In the genomic region with DNA sequence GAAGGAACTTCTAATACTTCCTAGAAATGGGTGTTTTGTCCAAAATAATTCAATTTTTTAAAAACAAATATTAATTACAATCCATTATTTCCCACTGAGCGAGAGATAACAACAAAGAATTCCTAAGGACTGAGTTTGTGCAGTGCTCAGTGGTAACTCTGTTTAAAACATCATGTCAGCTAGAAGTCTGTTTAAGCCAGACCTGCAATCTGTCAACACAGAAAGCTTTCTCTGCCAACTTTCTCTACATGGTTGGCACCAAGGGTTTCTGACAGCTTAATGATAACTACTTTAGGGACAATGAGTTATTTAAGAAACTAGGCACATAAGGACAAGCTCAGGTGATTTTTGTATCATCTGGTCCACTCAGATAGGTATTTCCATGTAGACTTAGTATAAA, we compare ENCODE assay signal across 16 cellular contexts.
DNase-seq lines count a peak whose midpoint lies in the region; ATAC-seq and TF ChIP-seq lines count a peak whose summit lies in the region.
"Had no signal": no experiment of that assay in that cellular context is flagged by ENCODE, and none has a peak within 500 bp of the region (broad histone marks: within the 10 kb centered on the region; RNA-seq: fewer than 3 reads in every experiment).

No MANE protein-coding gene starts in this region.

- intact Hi-C loops in Right ventricle myocardium inferior (cut with DNase I) (no loop called here), body of pancreas (cut with DNase I) (no loop called here), left cardiac atrium (cut with DNase I) (no loop called here), right lobe of liver (cut with DNase I) (no loop called here), posterior cingulate gyrus (cut with DNase I) (no loop called here)

- ATAC-seq in Right ventricle myocardium inferior: peak; percentile 87
- ATAC-seq in body of pancreas: peak; percentile 43
- ATAC-seq in left cardiac atrium: peak; percentile 86
- ATAC-seq in right lobe of liver: peak; percentile 36 to 88 (median 50)

- WGBS in body of pancreas, 2 donors: 18 to 19% methylated on average over 1 of the region's 1 CpG
- 31% methylated on average over 1 of the region's 1 CpG for WGBS in right lobe of liver (ENCODE audit: insufficient coverage, low coverage, low lambda C conversion rate, missing lambda C conversion rate)

- no peak for DNase-seq in Right ventricle myocardium inferior (ENCODE audit: missing footprints)
- DNase-seq in right atrium auricular region (ENCODE audit: low spot score): no peak
- peak in 1 of 4 donors; percentile 14 for DNase-seq in body of pancreas
- DNase-seq in left cardiac atrium: no peak
- no peak for DNase-seq in right lobe of liver
- no peak for DNase-seq in stimulated activated naive CD4-positive, alpha-beta T cell treated with Interleukin-2 at 50 U/mL for 16 hours (lab: John Stamatoyannopoulos, UW)
- no peak for DNase-seq in posterior cingulate gyrus
- no peak for DNase-seq in NCI-H526 (lab: John Stamatoyannopoulos, UW)
- DNase-seq: 8988T; AML-193; Calu3; CD4-positive, CD25-positive, alpha-beta regulatory T cell; DMS 273 treated with DMSO at 0.1 percent for 48 hours; GOT3; H9 had no signal

- TF ChIP-seq POLR2A in body of pancreas (IDR thresholded peaks at IDR 0.05) (no peak), right lobe of liver (IDR thresholded peaks at IDR 0.05) (no peak)

- peaks cover 0 to 6% of the 10 kb centered on the region in 2 donors for H3K4me1 ChIP-seq in right atrium auricular region
- peaks cover 33% of the 10 kb centered on the region for H3K4me1 ChIP-seq in body of pancreas
- H3K4me1 ChIP-seq in right lobe of liver: no peaks in the 10 kb centered on the region
- H3K4me1 ChIP-seq: BLaER1 treated with 17β-estradiol and CSF1 and Interleukin-3, amounts not matched to agents 10 nM and 100 nM had no signal

- no peaks in the 10 kb centered on the region for H3K27me3 ChIP-seq in right atrium auricular region
- H3K27me3 ChIP-seq in body of pancreas: no peaks in the 10 kb centered on the region
- no peaks in the 10 kb centered on the region for H3K27me3 ChIP-seq in right lobe of liver
- H3K27me3 ChIP-seq: BLaER1 treated with 17β-estradiol and CSF1 and Interleukin-3, amounts not matched to agents 10 nM and 100 nM had no signal

- H3K4me3 ChIP-seq in right atrium auricular region (no peak overlapping the region), body of pancreas (no peak overlapping the region), right lobe of liver (no peak overlapping the region)
- H3K4me3 ChIP-seq: BLaER1 treated with 17β-estradiol and CSF1 and Interleukin-3, amounts not matched to agents 10 nM and 100 nM had no signal

- no peaks in the 10 kb centered on the region for H3K9me3 ChIP-seq in right atrium auricular region
- H3K9me3 ChIP-seq in body of pancreas: no peaks in the 10 kb centered on the region
- no peaks in the 10 kb centered on the region for H3K9me3 ChIP-seq in right lobe of liver

- TF ChIP-seq CTCF in right atrium auricular region (IDR thresholded peaks at IDR 0.05): no peak
- no peak for TF ChIP-seq CTCF in body of pancreas (IDR thresholded peaks at IDR 0.05)
- no peak for TF ChIP-seq CTCF in right lobe of liver (IDR thresholded peaks at IDR 0.05)

- peak overlapping the region in 1 of 2 donors; percentile 76 for H3K27ac ChIP-seq in right atrium auricular region
- H3K27ac ChIP-seq in body of pancreas: peak overlapping the region in 3 of 4 donors; percentile 14 to 67 (median 52)
- no peak overlapping the region for H3K27ac ChIP-seq in right lobe of liver
- H3K27ac ChIP-seq: BLaER1 treated with 17β-estradiol and CSF1 and Interleukin-3, amounts not matched to agents 10 nM and 100 nM had no signal

- H3K36me3 ChIP-seq in right atrium auricular region (peaks cover 14% of the 10 kb centered on the region), body of pancreas (replicated peaks in 1 of 2; ENCODE audit: insufficient read depth in 1 of 2, low read depth in 2 of 2) (peaks cover 0 to 4% of the 10 kb centered on the region in 2 donors), right lobe of liver (peaks cover 0 to 21% (median 6%) of the 10 kb centered on the region in 4 donors)

Comparison
In these comparisons a context has a peak if more than half of its experiments do, and no peak if none do; other contexts are left out.
1. H3K27ac ChIP-seq: peak in body of pancreas (3 of 4); none in right lobe of liver (0 of 3).
2. Peak in every context shown above with its lines, with median percentiles within 50 percentile points of each other: ATAC-seq.